In genomic region chr5:179974946-179975712, GRCh38 we compare ENCODE assay signal across 1 cellular context.
TF ChIP-seq lines count a peak whose summit lies in the region.

No MANE protein-coding gene starts in this region.

TF ChIP-seq in HCT116, 20 proteins besides CTCF, POLR2A, EP300 and RAD21 (continued from another document):
- TF ChIP-seq SIN3A (IDR thresholded peaks at IDR 0.05; ENCODE audit: low read depth) (no peak), SP1 (IDR thresholded peaks at IDR 0.05; ENCODE audit: low read depth) (no peak), SRF (IDR thresholded peaks at IDR 0.05; ENCODE audit: low read depth) (no peak), YY1 (IDR thresholded peaks at IDR 0.05; ENCODE audit: extremely low read depth, insufficient replicate concordance, low read depth, low read length) (no peak), TCF7L2 (IDR thresholded peaks at IDR 0.05; ENCODE audit: borderline replicate concordance, extremely low read depth, insufficient read depth, insufficient read length) (no peak), POLR2AphosphoS5 (IDR thresholded peaks at IDR 0.05; ENCODE audit: low read depth, low read length) (no peak), FOSL1 (IDR thresholded peaks at IDR 0.05; ENCODE audit: low read depth) (no peak), CEBPB (IDR thresholded peaks at IDR 0.05; ENCODE audit: low read depth) (no peak)
